In genomic region chr12:116878567-116879508, GRCh38 we compare ENCODE assay signal across 8 cellular contexts. TPM values are rescaled to one million over a fixed set of nuclear protein-coding genes. Genes with fewer than 3 reads are reported as not detected.
DNase-seq lines count a peak whose midpoint lies in the region; ATAC-seq and TF ChIP-seq lines count a peak whose summit lies in the region.

No MANE protein-coding gene starts in this region.

- ATAC-seq in activated T-cell treated with anti-CD3 and anti-CD28 coated beads, Interleukin-2, amount 50 U/mL, for 72 hours (replicated peaks in 1 of 2) = no peak
- peak in 1 of 2 donors; percentile 17 for ATAC-seq in upper lobe of left lung (ENCODE audit: low FRiP score in 2 of 2)

- no peak for TF ChIP-seq POLR2A in upper lobe of left lung (IDR thresholded peaks at IDR 0.05)

- H3K27me3 ChIP-seq in left ventricle myocardium inferior (ENCODE audit: low read depth) (peaks cover 97% of the 10 kb centered on the region), right atrium auricular region (peaks cover 19 to 34% of the 10 kb centered on the region in 2 donors), upper lobe of left lung (peaks cover 0 to 54% (median 28%) of the 10 kb centered on the region in 4 donors)

- TF ChIP-seq EP300 in upper lobe of left lung (IDR thresholded peaks at IDR 0.05) = no peak

- H3K36me3 ChIP-seq in left ventricle myocardium inferior (no peaks in the 10 kb centered on the region), right atrium auricular region (no peaks in the 10 kb centered on the region), upper lobe of left lung (no peaks in the 10 kb centered on the region)

- TF ChIP-seq CTCF in left ventricle myocardium inferior (IDR thresholded peaks at IDR 0.05; ENCODE audit: borderline replicate concordance) (no peak), right atrium auricular region (IDR thresholded peaks at IDR 0.05) (no peak), upper lobe of left lung (IDR thresholded peaks at IDR 0.05) (no peak)

- intact Hi-C loops in left ventricle myocardium inferior (cut with micrococcal nuclease) = no loop called here

- DNase-seq in left ventricle myocardium inferior (no peak), right atrium auricular region (ENCODE audit: low spot score) (no peak), iris pigment epithelial cell (ENCODE audit: low read depth) (peak; percentile 27), upper lobe of left lung (peak in 1 of 2 donors; percentile 73), DMS79 treated with DMSO at 0.1 percent for 48 hours (lab: John Stamatoyannopoulos, UW) (no peak), occipital lobe (lab: John Stamatoyannopoulos, UW) (no peak)
- DNase-seq in activated T-cell treated with anti-CD3 and anti-CD28 coated beads, Interleukin-2, amount 50 U/mL, for 72 hours = no peak
- no peak for DNase-seq in effector CD4-positive, alpha-beta T cell

- peak overlapping the region; percentile 82 to 87 for H3K4me3 Mint-ChIP-seq in activated T-cell treated with anti-CD3 and anti-CD28 coated beads, Interleukin-2, amount 50 U/mL, for 72 hours

- H3K9me3 ChIP-seq in left ventricle myocardium inferior (replicated peaks) = peaks cover 10% of the 10 kb centered on the region
- H3K9me3 ChIP-seq in right atrium auricular region = peaks cover 0 to 12% of the 10 kb centered on the region in 2 donors
- H3K9me3 ChIP-seq in upper lobe of left lung = peaks cover 5 to 8% (median 5%) of the 10 kb centered on the region in 4 donors

- no peaks in the 10 kb centered on the region for H3K9me3 Mint-ChIP-seq in activated T-cell treated with anti-CD3 and anti-CD28 coated beads, Interleukin-2, amount 50 U/mL, for 72 hours

- H3K27ac Mint-ChIP-seq in activated T-cell treated with anti-CD3 and anti-CD28 coated beads, Interleukin-2, amount 50 U/mL, for 72 hours = no peak overlapping the region

- WGBS in upper lobe of left lung, 2 donors = 1 to 3% methylated on average over 32 to 46 of the region's 55 CpGs

- peaks cover 44% of the 10 kb centered on the region for H3K4me1 ChIP-seq in left ventricle myocardium inferior
- peaks cover 0 to 41% of the 10 kb centered on the region in 2 donors for H3K4me1 ChIP-seq in right atrium auricular region
- peaks cover 31 to 45% (median 37%) of the 10 kb centered on the region in 4 donors for H3K4me1 ChIP-seq in upper lobe of left lung

- peaks cover 70% of the 10 kb centered on the region for H3K27me3 Mint-ChIP-seq in activated T-cell treated with anti-CD3 and anti-CD28 coated beads, Interleukin-2, amount 50 U/mL, for 72 hours (ENCODE audit: low read depth)

- H3K36me3 Mint-ChIP-seq in activated T-cell treated with anti-CD3 and anti-CD28 coated beads, Interleukin-2, amount 50 U/mL, for 72 hours (ENCODE audit: insufficient read depth in 2 of 2) = peaks cover 2 to 5% of the 10 kb centered on the region in 2 donors

- H3K4me1 Mint-ChIP-seq in activated T-cell treated with anti-CD3 and anti-CD28 coated beads, Interleukin-2, amount 50 U/mL, for 72 hours (ENCODE audit: low read depth) = peaks cover 40% of the 10 kb centered on the region

- H3K4me3 ChIP-seq in left ventricle myocardium inferior = peak overlapping the region; percentile 63
- peak overlapping the region in 1 of 2 donors; percentile 34 for H3K4me3 ChIP-seq in right atrium auricular region
- H3K4me3 ChIP-seq in upper lobe of left lung = peak overlapping the region in 3 of 4 donors; percentile 17 to 39 (median 27)

- H3K27ac ChIP-seq in left ventricle myocardium inferior (replicated peaks) (no peak overlapping the region), right atrium auricular region (no peak overlapping the region), upper lobe of left lung (no peak overlapping the region)

RNA-seq across cellular contexts. Expression of gene HRK, which starts 2.4 kb away (rescaled TPM):
- total RNA-seq in left ventricle myocardium inferior = 0.77 TPM
- under 1 TPM in 1 of 2 donors, not detected in 1; 0.08 TPM for total RNA-seq in right atrium auricular region
- total RNA-seq in activated T-cell treated with anti-CD3 and anti-CD28 coated beads, Interleukin-2, amount 50 U/mL, for 72 hours = under 1 TPM in 1 of 2 donors, not detected in 1; 0.12 TPM
- under 1 TPM in 3 of 6 donors, not detected in 3; 0.06 to 0.33 (median 0.13) TPM for total RNA-seq in upper lobe of left lung
- 0.47 TPM for total RNA-seq in occipital lobe

RNA-seq across cellular contexts. Expression of gene FBXW8, which starts 31.9 kb away (rescaled TPM):
- 8.5 TPM for total RNA-seq in left ventricle myocardium inferior
- total RNA-seq in right atrium auricular region = 1 to 10 TPM; 7.9 to 9.0 TPM
- 10 to 100 TPM; 10.0 to 10.4 TPM for total RNA-seq in activated T-cell treated with anti-CD3 and anti-CD28 coated beads, Interleukin-2, amount 50 U/mL, for 72 hours
- 10 to 100 TPM; 14.7 to 52.4 (median 18.6) TPM for total RNA-seq in upper lobe of left lung
- total RNA-seq in occipital lobe = 11.9 TPM
